24 cellular contexts compared by ENCODE assay signal in the genomic region with DNA sequence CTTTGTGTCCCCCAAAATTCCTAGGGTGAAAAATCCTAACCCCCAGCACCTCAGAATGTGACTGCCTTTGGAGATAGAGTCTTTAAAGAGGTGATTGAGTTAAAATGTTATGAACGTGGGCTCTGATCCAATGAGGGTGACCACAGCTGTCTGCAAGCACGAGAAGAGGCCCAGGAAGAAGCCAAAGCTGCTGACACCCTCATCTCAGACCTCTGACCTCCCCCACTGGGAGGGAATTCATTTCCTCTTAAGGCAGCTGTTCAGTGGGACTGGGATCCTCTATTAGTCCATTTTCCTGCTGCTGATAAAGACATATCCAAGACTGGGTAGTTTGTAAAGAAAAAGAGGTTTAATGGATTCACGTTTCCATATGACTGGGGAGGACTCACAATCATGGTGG.
"Had no signal": no experiment of that assay in that cellular context is flagged by ENCODE, and none has a peak within 500 bp of the region (broad histone marks: within the 10 kb centered on the region; RNA-seq: fewer than 3 reads in every experiment).

No MANE protein-coding gene starts in this region.

- H3K27ac ChIP-seq: ascending aorta, colonic mucosa, epithelial cell of prostate, heart left ventricle had no signal

- ATAC-seq: activated CD4-positive, alpha-beta T cell treated with anti-CD3 and anti-CD28 coated beads for 36 hours; activated naive CD4-positive, alpha-beta T cell treated with anti-CD3 and anti-CD28 coated beads, Interleukin-2, amount 50 U/mL, for 72 hours; activated T-cell treated with anti-CD3 and anti-CD28 coated beads, Interleukin-2, amount 50 U/mL, for 72 hours; heart left ventricle; T-cell had no signal

- H3K4me3 ChIP-seq: ascending aorta, colonic mucosa, heart left ventricle had no signal

- DNase-seq: activated CD4-positive, alpha-beta memory T cell treated with anti-CD3 and anti-CD28 coated beads for 36 hours; activated CD4-positive, alpha-beta T cell treated with anti-CD3 and anti-CD28 coated beads for 36 hours; activated CD4-positive, alpha-beta T cell treated with anti-CD3 and anti-CD28 coated beads, Interleukin-2, amount 10 ng/mL, durations not matched to agents 24 days and 14 days; activated CD4-positive, CD25-positive, alpha-beta regulatory T cell; activated CD4-positive, CD25-positive, alpha-beta regulatory T cell treated with anti-CD3 and anti-CD28 coated beads, Interleukin-2, amount 50 U/mL, for 72 hours; activated CD8-positive, alpha-beta memory T cell treated with anti-CD3 and anti-CD28 coated beads, Interleukin-2, amount 50 U/mL, for 48 hours; activated gamma-delta T cell; activated naive CD4-positive, alpha-beta T cell; activated naive CD4-positive, alpha-beta T cell treated with anti-CD3 and anti-CD28 coated beads, Interleukin-2, amount 10 ng/mL, durations not matched to agents 7 days and 5 days; activated naive CD8-positive, alpha-beta T cell treated with anti-CD3 and anti-CD28 coated beads, Interleukin-2, amount 10 ng/mL, durations not matched to agents 7 days and 5 days; activated T-cell treated with anti-CD3 and anti-CD28 coated beads for 4 hours; activated T-cell treated with anti-CD3 and anti-CD28 coated beads, Interleukin-2, amount 50 U/mL, for 24 hours; activated T-cell treated with anti-CD3 and anti-CD28 coated beads, Interleukin-2, amount 50 U/mL, for 72 hours; caudate nucleus; colonic mucosa; effector CD8-positive, alpha-beta T cell; foreskin fibroblast; glutamatergic neuron; heart left ventricle; T-cell; T1000 had no signal
